Comparison of ENCODE assay signal across 1 cellular context in genomic region chr16:85045641-85046471, GRCh38.
A peak's percentile ranks its signal among the peaks of the same experiment; 100 is the strongest.
TF ChIP-seq lines count a peak whose summit lies in the region.

No MANE protein-coding gene starts in this region.

TF ChIP-seq in K562, 482 proteins besides CTCF, POLR2A, EP300 and RAD21 (continued from another document and continues in another):
- TF ChIP-seq PRDM10 (IDR thresholded peaks at IDR 0.05; ENCODE audit: partially characterized antibody) = no peak
- no peak for TF ChIP-seq HIVEP1 (CRISPR knock-in tag; IDR thresholded peaks at IDR 0.05)
- TF ChIP-seq ELF2 (CRISPR knock-in tag; IDR thresholded peaks at IDR 0.05) = no peak
- TF ChIP-seq SMAD1 (IDR thresholded peaks at IDR 0.05; ENCODE audit: low read depth, low read length, partially characterized antibody) = peak; percentile 13
- TF ChIP-seq ZNF445 (CRISPR knock-in tag; IDR thresholded peaks at IDR 0.05; ENCODE audit: low read depth) = no peak
- no peak for TF ChIP-seq ZNF184 (CRISPR knock-in tag; IDR thresholded peaks at IDR 0.05)
- TF ChIP-seq ZC3H4 (CRISPR knock-in tag; IDR thresholded peaks at IDR 0.05; ENCODE audit: borderline replicate concordance) = no peak
- no peak for TF ChIP-seq CLOCK (CRISPR knock-in tag; IDR thresholded peaks at IDR 0.05; ENCODE audit: borderline replicate concordance)
- TF ChIP-seq SMARCA4 (IDR thresholded peaks at IDR 0.05) = no peak
- TF ChIP-seq CBFA2T3 (IDR thresholded peaks at IDR 0.05) = no peak
- TF ChIP-seq ZNF12 (CRISPR knock-in tag; IDR thresholded peaks at IDR 0.05) = no peak
- TF ChIP-seq SMARCA5 (IDR thresholded peaks at IDR 0.05) = no peak
- TF ChIP-seq UBTF (IDR thresholded peaks at IDR 0.05; ENCODE audit: borderline replicate concordance in 1 of 2, low read depth in 2 of 2, low read length in 2 of 2) = no peak
- TF ChIP-seq SIN3A (IDR thresholded peaks at IDR 0.05; ENCODE audit: borderline replicate concordance in 2 of 2, control insufficient read depth in 1 of 2, low read depth in 2 of 2, low read length in 2 of 2) = no peak
- TF ChIP-seq RAD51 (IDR thresholded peaks at IDR 0.05; ENCODE audit: borderline replicate concordance, low read depth) = no peak
- 0 out of 2 replicates have a peak, but pooled peaks have one; percentile 29 for TF ChIP-seq ZNF263 (CRISPR knock-in tag; IDR thresholded peaks at IDR 0.05; ENCODE audit: borderline replicate concordance)
- TF ChIP-seq ZNF75A (CRISPR knock-in tag; IDR thresholded peaks at IDR 0.05) = peak; percentile 95
- no peak for TF ChIP-seq HMGN3 (IDR thresholded peaks at IDR 0.05; ENCODE audit: borderline replicate concordance, extremely low read depth, insufficient read length, low read depth, low read length)
- no peak for TF ChIP-seq HSF4 (CRISPR knock-in tag; IDR thresholded peaks at IDR 0.05; ENCODE audit: borderline replicate concordance)
- no peak for TF ChIP-seq MNT (conservative IDR thresholded peaks at IDR 0.05)
- TF ChIP-seq CXXC5 (CRISPR knock-in tag; IDR thresholded peaks at IDR 0.05) = 0 out of 2 replicates have a peak, but pooled peaks have one; percentile 39
- no peak for TF ChIP-seq NCOA4 (IDR thresholded peaks at IDR 0.05; ENCODE audit: partially characterized antibody)
- TF ChIP-seq DMBX1 (CRISPR knock-in tag; IDR thresholded peaks at IDR 0.05; ENCODE audit: borderline replicate concordance) = no peak
- TF ChIP-seq ZNF398 (CRISPR knock-in tag; IDR thresholded peaks at IDR 0.05) = no peak
- TF ChIP-seq FOXA1 (IDR thresholded peaks at IDR 0.05; ENCODE audit: borderline replicate concordance) = no peak
- no peak for TF ChIP-seq PTTG1 (tag; IDR thresholded peaks at IDR 0.05; ENCODE audit: low read depth)
- no peak for TF ChIP-seq RBM39 (optimal IDR thresholded peaks at IDR 0.05; ENCODE audit: low read depth, low read length)
- TF ChIP-seq WHSC1 (IDR thresholded peaks at IDR 0.05; ENCODE audit: low read length) = peak; percentile 49
- peak; percentile 5; the same call in 1 of the 2 replicates for TF ChIP-seq MBD1 (CRISPR knock-in tag; IDR thresholded peaks at IDR 0.05)
- no peak for TF ChIP-seq ZBTB40 (IDR thresholded peaks at IDR 0.05)
- no peak for TF ChIP-seq ZBTB40 (CRISPR knock-in tag; IDR thresholded peaks at IDR 0.05)
- no peak for TF ChIP-seq CSDE1 (IDR thresholded peaks at IDR 0.05)
- TF ChIP-seq CHCHD3 (CRISPR knock-in tag; IDR thresholded peaks at IDR 0.05) = no peak
- TF ChIP-seq HDGF (IDR thresholded peaks at IDR 0.05) = no peak
- no peak for TF ChIP-seq ZNF444 (CRISPR knock-in tag; IDR thresholded peaks at IDR 0.05)
- TF ChIP-seq ZNF253 (CRISPR knock-in tag; conservative IDR thresholded peaks at IDR 0.05) = no peak
